8 cellular contexts compared by ENCODE assay signal in genomic region chr15:59104602-59104911, GRCh38. TPM values are rescaled to one million over a fixed set of nuclear protein-coding genes. Genes with fewer than 3 reads are reported as not detected.
DNase-seq lines count a peak whose midpoint lies in the region; ATAC-seq and TF ChIP-seq lines count a peak whose summit lies in the region.

No MANE protein-coding gene starts in this region.

- H3K27me3 Mint-ChIP-seq in CD8-positive, alpha-beta T cell (ENCODE audit: low read depth): no peaks in the 10 kb centered on the region

- H4K5ac ChIP-seq in mesendoderm (ENCODE audit: low read length): no peak overlapping the region

- peak overlapping the region; percentile 77 for H3K4me2 ChIP-seq in mesendoderm (ENCODE audit: low read length)

- no peak for DNase-seq in CD8-positive, alpha-beta T cell
- DNase-seq in brain microvascular endothelial cell: no peak
- no peak for DNase-seq in mesendoderm
- no peak for DNase-seq in ureter (ENCODE audit: low spot score)
- no peak for DNase-seq in GDM1 (lab: John Stamatoyannopoulos, UW)
- no peak for DNase-seq in activated CD4-positive, alpha-beta T cell treated with anti-CD3 and anti-CD28 coated beads, Interleukin-2, amount 50 U/mL, for 48 hours

- no peak overlapping the region for H2AK5ac ChIP-seq in mesendoderm (ENCODE audit: low read length)

- WGBS in mesendoderm (ENCODE audit: extremely low coverage, insufficient coverage, low lambda C conversion rate): no CpG with 5 or more reads among the region's 9 CpGs

- H3K4me3 ChIP-seq in CD8-positive, alpha-beta T cell (ENCODE audit: low read depth, low read length): peak overlapping the region; percentile 78
- H3K4me3 ChIP-seq in brain microvascular endothelial cell (ENCODE audit: low read depth, low read length) (peak overlapping the region; percentile 94), mesendoderm (ENCODE audit: low read length) (peak overlapping the region; percentile 32)

- no peak overlapping the region for H4K8ac ChIP-seq in mesendoderm (ENCODE audit: low read depth, low read length)

- H3K23ac ChIP-seq in mesendoderm (ENCODE audit: low read length): no peak overlapping the region

- TF ChIP-seq CTCF in CD8-positive, alpha-beta T cell (IDR thresholded peaks at IDR 0.05): no peak
- TF ChIP-seq CTCF in brain microvascular endothelial cell (IDR thresholded peaks at IDR 0.05; ENCODE audit: low read depth, low read length, missing control alignments): no peak

- CTCF ChIA-PET in CD8-positive, alpha-beta T cell (lab: Charles Lee): no interaction called here

- no peaks in the 10 kb centered on the region for H3K79me1 ChIP-seq in mesendoderm (ENCODE audit: low read length)

- no peak overlapping the region for H2BK120ac ChIP-seq in mesendoderm (ENCODE audit: low read depth, low read length)

- H3K18ac ChIP-seq in mesendoderm (ENCODE audit: low read length): no peak overlapping the region

- no peaks in the 10 kb centered on the region for H3K9me3 ChIP-seq in CD8-positive, alpha-beta T cell (ENCODE audit: low read length)

- H3K27ac ChIP-seq in CD8-positive, alpha-beta T cell (ENCODE audit: low read depth, low read length): peak overlapping the region; percentile 60
- H3K27ac ChIP-seq in brain microvascular endothelial cell (peak overlapping the region; percentile 30), mesendoderm (ENCODE audit: low read depth, low read length) (peak overlapping the region; percentile 43)

- no peaks in the 10 kb centered on the region for H3K9me3 Mint-ChIP-seq in CD8-positive, alpha-beta T cell

- H3K79me2 ChIP-seq in mesendoderm (ENCODE audit: control insufficient read depth, insufficient read depth, low read length): peaks cover 4% of the 10 kb centered on the region

- H2BK15ac ChIP-seq in mesendoderm (replicated peaks; ENCODE audit: low read depth): no peak overlapping the region

- peaks cover 21% of the 10 kb centered on the region for H3K4me1 Mint-ChIP-seq in CD8-positive, alpha-beta T cell (ENCODE audit: low read depth)

- H3K4ac ChIP-seq in mesendoderm (ENCODE audit: low read depth, low read length): no peak overlapping the region

- peaks cover 2% of the 10 kb centered on the region for H3K36me3 Mint-ChIP-seq in CD8-positive, alpha-beta T cell

- ATAC-seq in CD8-positive, alpha-beta T cell: no peak
- ATAC-seq in HG03039 (IDR thresholded peaks at IDR 0.05; ENCODE audit: unreplicated experiment) (peak; percentile 19), GM18909 (IDR thresholded peaks at IDR 0.05; ENCODE audit: poor library complexity, unreplicated experiment) (no peak)

- H3K4me1 ChIP-seq in CD8-positive, alpha-beta T cell (ENCODE audit: insufficient read depth, low read length): peaks cover 7% of the 10 kb centered on the region
- no peaks in the 10 kb centered on the region for H3K4me1 ChIP-seq in mesendoderm (ENCODE audit: control insufficient read depth, low read depth, low read length)

- peak overlapping the region; percentile 95 for H3K4me3 Mint-ChIP-seq in CD8-positive, alpha-beta T cell

- H3K36me3 ChIP-seq in CD8-positive, alpha-beta T cell (ENCODE audit: insufficient read depth, low read length): no peaks in the 10 kb centered on the region
- H3K36me3 ChIP-seq in brain microvascular endothelial cell (replicated peaks) (no peaks in the 10 kb centered on the region), mesendoderm (ENCODE audit: control insufficient read depth, insufficient read depth, low read length) (peaks cover 4% of the 10 kb centered on the region)

- H3K27me3 ChIP-seq in CD8-positive, alpha-beta T cell (ENCODE audit: insufficient read depth, low read length): no peaks in the 10 kb centered on the region
- no peaks in the 10 kb centered on the region for H3K27me3 ChIP-seq in brain microvascular endothelial cell (replicated peaks)
- no peaks in the 10 kb centered on the region for H3K27me3 ChIP-seq in mesendoderm (ENCODE audit: insufficient read depth, low read length, poor library complexity)

- no peak overlapping the region for H2BK5ac ChIP-seq in mesendoderm (ENCODE audit: low read length)

- intact Hi-C loops in CD8-positive, alpha-beta T cell (cut with DNase I, micrococcal nuclease): loop anchor here (1.0 to 10.0 kb wide), 6 partner anchors 117 to 1370 kb away; partner anchors contain the start of genes RNF111 (in 2 of the 2), SLTM (in 2 of the 2), GTF2A2 (in 1 of the 2) and ICE2 (in 1 of the 2)

- in situ Hi-C loops in brain microvascular endothelial cell (cut with HindIII; ENCODE audit: low pct_ligation_motif_present, low sequenced_read_pairs): no loop called here

- H3K9ac ChIP-seq in mesendoderm (ENCODE audit: low read length): peak overlapping the region; percentile 82

- H3K56ac ChIP-seq in mesendoderm (ENCODE audit: low read length): peak overlapping the region; percentile 88

- POLR2A ChIA-PET in CD8-positive, alpha-beta T cell (lab: Charles Lee): no interaction called here

- peak overlapping the region; percentile 99 for H3K27ac Mint-ChIP-seq in CD8-positive, alpha-beta T cell

RNA-seq across cellular contexts. Expression of gene CCNB2, which starts 0.4 kb away (rescaled TPM):
- under 1 TPM; 0.33 to 0.64 TPM for total RNA-seq in CD8-positive, alpha-beta T cell
- polyA plus RNA-seq in mesendoderm (2013, experiment 1 of 2): 94.7 TPM
- polyA plus RNA-seq in mesendoderm (2013, experiment 2 of 2): 91.2 TPM
- 0.49 TPM for total RNA-seq in ureter

Comparison
In these comparisons a context has a peak if more than half of its experiments do, and no peak if none do; other contexts are left out.
1. H3K4me3 ChIP-seq: peak in every context shown above with its lines; median percentile 94 in brain microvascular endothelial cell; 78 in CD8-positive, alpha-beta T cell; 32 in mesendoderm.